In genomic region chr1:113587475-113587874, GRCh38 we compare ENCODE assay signal across 6 cellular contexts.
"Had no signal": no experiment of that assay in that cellular context is flagged by ENCODE, and none has a peak within 500 bp of the region (broad histone marks: within the 10 kb centered on the region; RNA-seq: fewer than 3 reads in every experiment).

No MANE protein-coding gene starts in this region.

- H3K27ac Mint-ChIP-seq: IgD-negative memory B cell had no signal

- H3K27ac ChIP-seq: HL-60, KMS-11 had no signal

- DNase-seq: KBM-7, KG1 had no signal

- H3K4me1 Mint-ChIP-seq: IgD-negative memory B cell had no signal

- H3K9me3 Mint-ChIP-seq: IgD-negative memory B cell had no signal

- H3K27me3 Mint-ChIP-seq: IgD-negative memory B cell had no signal

- H3K4me3 Mint-ChIP-seq: IgD-negative memory B cell had no signal

- H3K4me2 ChIP-seq: KMS-11 had no signal

- H3K36me3 Mint-ChIP-seq: IgD-negative memory B cell had no signal

- FAIRE-seq: HTR-8/SVneo had no signal

- H3K9ac ChIP-seq: KMS-11 had no signal
